25 cellular contexts compared by ENCODE assay signal in the genomic region with DNA sequence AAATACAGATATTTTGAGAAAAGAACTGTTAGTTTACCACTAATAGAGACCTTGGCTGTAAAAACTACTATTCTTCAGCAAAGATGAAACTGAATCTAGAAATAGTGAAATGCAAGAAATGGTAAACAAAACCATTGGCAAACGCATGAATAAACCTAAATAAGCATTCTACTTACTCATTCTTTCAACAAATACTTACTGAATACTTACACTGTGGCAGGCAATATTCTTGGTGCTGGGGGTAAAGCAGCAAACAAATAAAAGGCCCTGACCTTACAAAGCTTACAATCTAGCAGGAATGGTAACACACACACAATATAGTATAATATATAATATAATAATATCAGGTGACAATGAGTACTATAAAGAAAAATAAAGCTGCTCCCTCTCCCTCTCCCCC. TPM values are rescaled to one million over a fixed set of nuclear protein-coding genes. Genes with fewer than 3 reads are reported as not detected.
DNase-seq lines count a peak whose midpoint lies in the region; ATAC-seq, FAIRE-seq and TF ChIP-seq lines count a peak whose summit lies in the region.
"Had no signal": no experiment of that assay in that cellular context is flagged by ENCODE, and none has a peak within 500 bp of the region (broad histone marks: within the 10 kb centered on the region; RNA-seq: fewer than 3 reads in every experiment).

No MANE protein-coding gene starts in this region.

- POLR2A ChIA-PET in GM12878 (lab: Charles Lee): no interaction called here

- no peaks in the 10 kb centered on the region for H3K27me3 Mint-ChIP-seq in immature natural killer cell (ENCODE audit: low read depth in 3 of 3)
- H3K27me3 Mint-ChIP-seq in activated naive CD8-positive, alpha-beta T cell treated with anti-CD3 and anti-CD28 coated beads for 36 hours: no peaks in the 10 kb centered on the region
- H3K27me3 Mint-ChIP-seq: B cell; CD8-positive, alpha-beta memory T cell had no signal

- BruUV-seq in GM12878 (replicated peaks; lab: Mats Ljungman, UMichigan): no TSS peak

- no peak for FAIRE-seq in GM12878 (lab: Jason Lieb, UNC)
- FAIRE-seq: H1 had no signal

- peaks cover 0 to 18% (median 11%) of the 10 kb centered on the region in 3 donors for H3K36me3 Mint-ChIP-seq in immature natural killer cell
- H3K36me3 Mint-ChIP-seq in activated naive CD8-positive, alpha-beta T cell treated with anti-CD3 and anti-CD28 coated beads for 36 hours: peaks cover 1% of the 10 kb centered on the region

- TF ChIP-seq EP300 in GM12878 (IDR thresholded peaks at IDR 0.05; ENCODE audit: borderline replicate concordance in 1 of 2, control insufficient read depth in 1 of 2, low read depth in 2 of 2, low read length in 2 of 2) (no peak), gastroesophageal sphincter (IDR thresholded peaks at IDR 0.05) (no peak)

- H3K4me2 ChIP-seq in GM12878 (ENCODE audit: control insufficient read depth, insufficient read depth): 0 out of 2 replicates have a peak overlapping the region, but pooled peaks have one; percentile 17
- H3K4me2 ChIP-seq: PC-9 had no signal

- H3K79me2 ChIP-seq in GM12878 (ENCODE audit: control insufficient read depth, insufficient read depth, low read length): no peaks in the 10 kb centered on the region

- SMC1A ChIA-PET in GM12878 (lab: Charles Lee; ENCODE audit: uncharacterized antibody, unreplicated experiment): interaction anchor here (2.4 kb wide), 1 partner anchor 17 kb away, joined by 10 read pairs; no protein-coding TSS in a partner anchor

- TF ChIP-seq POLR2A in GM12878 (IDR thresholded peaks at IDR 0.05; ENCODE audit: low read depth, low read length) (no peak), gastroesophageal sphincter (IDR thresholded peaks at IDR 0.05) (no peak)

- RAD21 ChIA-PET in GM12878 (lab: Charles Lee; ENCODE audit: unreplicated experiment): no interaction called here

- no peak overlapping the region for H2AFZ ChIP-seq in GM12878 (ENCODE audit: control insufficient read depth, low read depth, low read length)
- H2AFZ ChIP-seq: PC-9 had no signal

- 15% methylated on average over 1 of the region's 1 CpG for WGBS in GM12878 (ENCODE audit: insufficient coverage, insufficient replicate concordance, low lambda C conversion rate, missing lambda C conversion rate)
- WGBS in gastroesophageal sphincter (ENCODE audit: low coverage in 1 of 2), 2 donors: 47 to 71% methylated on average over 1 of the region's 1 CpG

- H3K9me3 Mint-ChIP-seq in immature natural killer cell: no peaks in the 10 kb centered on the region
- no peaks in the 10 kb centered on the region for H3K9me3 Mint-ChIP-seq in activated naive CD8-positive, alpha-beta T cell treated with anti-CD3 and anti-CD28 coated beads for 36 hours
- H3K9me3 Mint-ChIP-seq: CD8-positive, alpha-beta memory T cell had no signal

- DNase-seq in DMS53 (lab: John Stamatoyannopoulos, UW): peak; percentile 5
- DNase-seq in DMS53 treated with DMSO at 0.1 percent for 48 hours (lab: John Stamatoyannopoulos, UW; ENCODE audit: unreplicated experiment): no peak
- DNase-seq in GM12878 (ENCODE audit: low read depth, low spot score): no peak
- no peak for DNase-seq in immature natural killer cell
- no peak for DNase-seq in activated naive CD8-positive, alpha-beta T cell treated with anti-CD3 and anti-CD28 coated beads for 36 hours
- DNase-seq: Calu3; CD8-positive, alpha-beta memory T cell; HCEC 1CT; Kasumi-1; NCI-H1092 treated with DMSO at 0.1 percent for 48 hours; NCI-H1436 treated with DMSO at 0.1 percent for 48 hours; NCI-H187 treated with DMSO at 0.1 percent for 48 hours; NCI-H2107; NCI-H446; NCI-H524 treated with DMSO at 0.1 percent for 48 hours; NCI-H774; PC-9; SJCRH30 had no signal

- no peak overlapping the region for H3K4me3 Mint-ChIP-seq in immature natural killer cell
- H3K4me3 Mint-ChIP-seq in activated naive CD8-positive, alpha-beta T cell treated with anti-CD3 and anti-CD28 coated beads for 36 hours: no peak overlapping the region
- H3K4me3 Mint-ChIP-seq: B cell; CD8-positive, alpha-beta memory T cell had no signal

- H3K36me3 ChIP-seq in GM12878 (ENCODE audit: control insufficient read depth in 2 of 2, insufficient read depth in 2 of 2, low read length in 1 of 2): no peaks in the 10 kb centered on the region; a peak in 2 of 4 replicates
- H3K36me3 ChIP-seq in gastroesophageal sphincter: peaks cover 0 to 7% of the 10 kb centered on the region in 2 donors
- H3K36me3 ChIP-seq: SJCRH30 had no signal

- no peaks in the 10 kb centered on the region for H3K4me1 ChIP-seq in GM12878 (ENCODE audit: control insufficient read depth, insufficient read depth, low read length)
- H3K4me1 ChIP-seq in gastroesophageal sphincter: no peaks in the 10 kb centered on the region
- H3K4me1 ChIP-seq: SJCRH30 had no signal

- H3K27ac ChIP-seq in GM12878 (ENCODE audit: control insufficient read depth, insufficient read depth) (no peak overlapping the region; the same call in 1 of the 2 replicates), gastroesophageal sphincter (no peak overlapping the region)
- H3K27ac ChIP-seq: 22Rv1, C4-2B, PC-9, SJCRH30 had no signal

- H3K4me3 ChIP-seq in GM12878: no peak overlapping the region
- no peak overlapping the region for H3K4me3 ChIP-seq in gastroesophageal sphincter
- H3K4me3 ChIP-seq: PC-9, SJCRH30 had no signal

- no peaks in the 10 kb centered on the region for H3K9me3 ChIP-seq in GM12878 (replicated peaks; ENCODE audit: control insufficient read depth, insufficient read depth, low read length)
- no peaks in the 10 kb centered on the region for H3K9me3 ChIP-seq in gastroesophageal sphincter
- H3K9me3 ChIP-seq: SJCRH30 had no signal

- intact Hi-C loops in GM12878 (cut with micrococcal nuclease; ENCODE audit: unreplicated experiment): no loop called here

- no peaks in the 10 kb centered on the region for H3K27me3 ChIP-seq in GM12878 (replicated peaks in 1 of 2; ENCODE audit: control insufficient read depth in 2 of 2, insufficient read depth in 2 of 2, low read length in 1 of 2)
- H3K27me3 ChIP-seq in gastroesophageal sphincter: no peaks in the 10 kb centered on the region
- H3K27me3 ChIP-seq: SJCRH30 had no signal

- no peak for TF ChIP-seq CTCF in GM12878 (IDR thresholded peaks at IDR 0.05 in 2 of 3, conservative IDR thresholded peaks at IDR 0.05 in 1 of 3; ENCODE audit: control insufficient read depth in 2 of 3, extremely low read depth in 1 of 3, insufficient read depth in 1 of 3, low read depth in 3 of 3, low read length in 3 of 3)
- no peak for TF ChIP-seq CTCF in gastroesophageal sphincter (IDR thresholded peaks at IDR 0.05)

- no peak overlapping the region for H3K9ac ChIP-seq in GM12878 (ENCODE audit: control insufficient read depth, insufficient read depth, low read length)

- ATAC-seq in GM12878: peak; percentile 31; the same call in 2 of the 3 replicates
- no peak for ATAC-seq in HG03460 (IDR thresholded peaks at IDR 0.05; ENCODE audit: unreplicated experiment)
- ATAC-seq in gastroesophageal sphincter: no peak
- ATAC-seq: Right ventricle myocardium inferior had no signal

- CTCF ChIA-PET in GM12878 (lab: Yijun Ruan, JAX): no interaction called here

- TF ChIP-seq RAD21 in GM12878 (IDR thresholded peaks at IDR 0.05; ENCODE audit: insufficient read depth, low read depth, low read length): no peak

- no peaks in the 10 kb centered on the region for H4K20me1 ChIP-seq in GM12878 (ENCODE audit: control insufficient read depth, insufficient read depth)

- H3K27ac Mint-ChIP-seq in immature natural killer cell: peak overlapping the region in 4 of 6 donors; percentile 43 to 83 (median 56)
- H3K27ac Mint-ChIP-seq in activated naive CD8-positive, alpha-beta T cell treated with anti-CD3 and anti-CD28 coated beads for 36 hours: no peak overlapping the region
- H3K27ac Mint-ChIP-seq: B cell had no signal

- in situ Hi-C loops in GM12878 (cut with MboI): no loop called here

- peaks cover 14 to 23% of the 10 kb centered on the region in 2 donors for H3K4me1 Mint-ChIP-seq in immature natural killer cell
- no peaks in the 10 kb centered on the region for H3K4me1 Mint-ChIP-seq in activated naive CD8-positive, alpha-beta T cell treated with anti-CD3 and anti-CD28 coated beads for 36 hours

TF ChIP-seq in GM12878, 131 proteins besides CTCF, POLR2A, EP300 and RAD21:
- TF ChIP-seq NFYA (IDR thresholded peaks at IDR 0.05; ENCODE audit: borderline replicate concordance, low read depth, low read length) (no peak), IKZF2 (IDR thresholded peaks at IDR 0.05) (no peak), IKZF1 (conservative IDR thresholded peaks at IDR 0.05) (no peak)
- TF ChIP-seq, protein P1, sequence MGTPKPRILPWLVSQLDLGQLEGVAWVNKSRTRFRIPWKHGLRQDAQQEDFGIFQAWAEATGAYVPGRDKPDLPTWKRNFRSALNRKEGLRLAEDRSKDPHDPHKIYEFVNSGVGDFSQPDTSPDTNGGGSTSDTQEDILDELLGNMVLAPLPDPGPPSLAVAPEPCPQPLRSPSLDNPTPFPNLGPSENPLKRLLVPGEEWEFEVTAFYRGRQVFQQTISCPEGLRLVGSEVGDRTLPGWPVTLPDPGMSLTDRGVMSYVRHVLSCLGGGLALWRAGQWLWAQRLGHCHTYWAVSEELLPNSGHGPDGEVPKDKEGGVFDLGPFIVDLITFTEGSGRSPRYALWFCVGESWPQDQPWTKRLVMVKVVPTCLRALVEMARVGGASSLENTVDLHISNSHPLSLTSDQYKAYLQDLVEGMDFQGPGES (IDR thresholded peaks at IDR 0.05): no peak

RNA-seq across cellular contexts. Expression of a gene that starts 38.7 kb away (rescaled TPM):
- total RNA-seq in GM12878 (2013; cell fraction: nucleolus; rRNA removed): 68.9 and 77.5 TPM in 2 replicates
- total RNA-seq in GM12878 (2014; rRNA removed): 7.2 and 7.8 TPM in 2 replicates
- total RNA-seq in GM12878 (2014; rRNA removed; fragmentation: Illumina TruSeq; extraction: Trizol): 15.2 and 16.4 TPM in 2 replicates
- total RNA-seq in GM12878 (2021): 14.8 and 18.8 TPM in 2 replicates
- polyA plus RNA-seq in GM12878 (2011; ENCODE audit: low read depth): 3.2 TPM
- polyA plus RNA-seq in GM12878 (2011; rRNA removed): 6.5 and 11.8 TPM in 2 replicates
- polyA plus RNA-seq in GM12878 (2011; cell fraction: cytosol; rRNA removed): 2.5 and 2.6 TPM in 2 replicates
- 3.3 and 4.0 TPM in 2 replicates for polyA plus RNA-seq in GM12878 (2011; cell fraction: nucleus; rRNA removed)
- polyA plus RNA-seq in GM12878 (2012): 4.5 and 5.6 TPM in 2 replicates
- polyA plus RNA-seq in GM12878 (2014; fragmentation: Illumina TruSeq; extraction: Trizol): 13.5 and 18.4 TPM in 2 replicates
- polyA plus RNA-seq in GM12878 (2014; fragmentation: Nextera tagmentation; extraction: Ambion mirVana): 1 to 10 TPM; 9.4 to 9.8 TPM
- 5.9 and 6.6 TPM in 2 replicates for polyA plus RNA-seq in GM12878 (2014; rRNA removed)
- polyA plus RNA-seq in GM12878 (2016; fragmentation: Nextera tagmentation; extraction: Ambion mirVana): 10 to 100 TPM; 16.7 to 18.7 TPM
- polyA minus RNA-seq in GM12878 (2011; rRNA and poly(A)+ RNA removed): 8.1 and 10.2 TPM in 2 replicates
- 1.5 and 2.4 TPM in 2 replicates for polyA minus RNA-seq in GM12878 (2011; cell fraction: cytosol; rRNA and poly(A)+ RNA removed)
- polyA minus RNA-seq in GM12878 (2011; cell fraction: nucleus; rRNA and poly(A)+ RNA removed): 4.7 and 9.1 TPM in 2 replicates
- 1 to 10 TPM; 4.6 to 6.8 (median 6.6) TPM for polyA plus RNA-seq in immature natural killer cell
- 1 to 10 TPM; 6.7 to 6.9 TPM for total RNA-seq in activated naive CD8-positive, alpha-beta T cell treated with anti-CD3 and anti-CD28 coated beads for 36 hours
- 10 to 100 TPM; 29.5 to 55.0 (median 42.9) TPM for total RNA-seq in gastroesophageal sphincter
